ENCODE assay signal across 8 cellular contexts in the genomic region with DNA sequence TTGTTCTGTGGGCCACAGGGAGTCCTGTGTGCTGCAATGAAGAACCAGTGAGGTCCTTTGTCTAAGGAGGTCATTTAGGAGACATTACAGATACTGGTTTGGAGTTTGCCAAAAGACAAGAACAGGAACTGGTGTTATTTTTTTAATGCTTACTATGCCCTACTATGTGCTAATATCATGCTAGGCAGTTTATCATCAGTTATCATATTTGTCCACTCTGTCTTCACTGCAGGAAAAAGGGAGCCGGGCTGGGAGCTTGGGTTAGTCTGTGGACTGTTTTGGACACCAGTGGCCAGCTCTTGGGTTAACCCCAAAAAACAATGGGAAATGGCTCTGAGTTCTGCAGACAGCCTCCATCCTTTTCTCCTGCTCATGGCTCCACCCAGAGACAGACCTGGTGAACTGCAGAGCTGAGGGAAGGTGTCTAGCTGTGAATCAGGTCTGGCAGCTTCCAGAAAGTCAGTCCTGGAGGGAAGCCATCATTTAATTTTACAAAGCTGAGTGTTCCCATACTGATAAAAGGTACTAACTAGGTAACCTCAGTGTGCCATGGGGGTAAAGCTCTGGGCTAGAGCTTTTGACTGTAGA.
A peak's percentile ranks its signal among the peaks of the same experiment; 100 is the strongest.
DNase-seq lines count a peak whose midpoint lies in the region; ATAC-seq and TF ChIP-seq lines count a peak whose summit lies in the region.

No MANE protein-coding gene starts in this region.

- peaks cover 28% of the 10 kb centered on the region for H3K4me1 Mint-ChIP-seq in T-helper 2 cell treated with Interferon-gamma antibody and Interleukin-4, amounts not matched to agents 5 μg/mL and 100 μg/mL, for 36 hours (ENCODE audit: low read depth)
- H3K4me1 Mint-ChIP-seq in glutamatergic neuron (ENCODE audit: low read depth, unreplicated experiment) = no peaks in the 10 kb centered on the region
- H3K4me1 Mint-ChIP-seq in stimulated activated naive B cell treated with anti-CD40 and anti-IgM and Interleukin-4, amounts not matched to agents 10 μg/mL and 1 μg/mL and 100 μg/mL, for 72 hours = peaks cover 34 to 56% of the 10 kb centered on the region in 2 donors

- H3K4me3 Mint-ChIP-seq in T-helper 2 cell treated with Interferon-gamma antibody and Interleukin-4, amounts not matched to agents 5 μg/mL and 100 μg/mL, for 36 hours = peak overlapping the region; percentile 58
- H3K4me3 Mint-ChIP-seq in glutamatergic neuron (ENCODE audit: unreplicated experiment) = no peak overlapping the region
- no peak overlapping the region for H3K4me3 Mint-ChIP-seq in stimulated activated naive B cell treated with anti-CD40 and anti-IgM and Interleukin-4, amounts not matched to agents 10 μg/mL and 1 μg/mL and 100 μg/mL, for 72 hours

- H3K27ac Mint-ChIP-seq in T-helper 2 cell treated with Interferon-gamma antibody and Interleukin-4, amounts not matched to agents 5 μg/mL and 100 μg/mL, for 36 hours = no peak overlapping the region
- H3K27ac Mint-ChIP-seq in glutamatergic neuron (ENCODE audit: unreplicated experiment) = no peak overlapping the region
- H3K27ac Mint-ChIP-seq in stimulated activated naive B cell treated with anti-CD40 and anti-IgM and Interleukin-4, amounts not matched to agents 10 μg/mL and 1 μg/mL and 100 μg/mL, for 72 hours = peak overlapping the region; percentile 73

- peak; percentile 2 for DNase-seq in NCI-H146 (lab: John Stamatoyannopoulos, UW)
- DNase-seq in NCI-H146 treated with DMSO at 0.1 percent for 48 hours (lab: John Stamatoyannopoulos, UW; ENCODE audit: unreplicated experiment) = no peak
- no peak for DNase-seq in T-helper 2 cell treated with Interferon-gamma antibody and Interleukin-4, amounts not matched to agents 5 μg/mL and 100 μg/mL, for 36 hours (ENCODE audit: low spot score)
- DNase-seq in glutamatergic neuron = peak; percentile 48
- no peak for DNase-seq in stimulated activated naive B cell treated with anti-CD40 and anti-IgM and Interleukin-4, amounts not matched to agents 10 μg/mL and 1 μg/mL and 100 μg/mL, for 72 hours
- DNase-seq in NOMO-1 (lab: John Stamatoyannopoulos, UW; ENCODE audit: unreplicated experiment in 2 of 2) = no peak
- no peak for DNase-seq in putamen (ENCODE audit: low spot score)

- no peaks in the 10 kb centered on the region for H3K9me3 Mint-ChIP-seq in T-helper 2 cell treated with Interferon-gamma antibody and Interleukin-4, amounts not matched to agents 5 μg/mL and 100 μg/mL, for 36 hours
- H3K9me3 Mint-ChIP-seq in glutamatergic neuron (ENCODE audit: unreplicated experiment) = peaks cover 2% of the 10 kb centered on the region
- H3K9me3 Mint-ChIP-seq in stimulated activated naive B cell treated with anti-CD40 and anti-IgM and Interleukin-4, amounts not matched to agents 10 μg/mL and 1 μg/mL and 100 μg/mL, for 72 hours = no peaks in the 10 kb centered on the region

- H3K36me3 Mint-ChIP-seq in T-helper 2 cell treated with Interferon-gamma antibody and Interleukin-4, amounts not matched to agents 5 μg/mL and 100 μg/mL, for 36 hours (ENCODE audit: low read depth) = peaks cover 63% of the 10 kb centered on the region
- H3K36me3 Mint-ChIP-seq in glutamatergic neuron (ENCODE audit: unreplicated experiment) = peaks cover 6% of the 10 kb centered on the region
- H3K36me3 Mint-ChIP-seq in stimulated activated naive B cell treated with anti-CD40 and anti-IgM and Interleukin-4, amounts not matched to agents 10 μg/mL and 1 μg/mL and 100 μg/mL, for 72 hours = peaks cover 62 to 81% of the 10 kb centered on the region in 2 donors

- ATAC-seq in HG02798 (IDR thresholded peaks at IDR 0.05; ENCODE audit: poor library complexity, unreplicated experiment) = peak; percentile 26
- peak in 1 of 2 donors; percentile 22 for ATAC-seq in stimulated activated naive B cell treated with anti-CD40 and anti-IgM and Interleukin-4, amounts not matched to agents 10 μg/mL and 1 μg/mL and 100 μg/mL, for 72 hours (replicated peaks)

- no peak for TF ChIP-seq CTCF in glutamatergic neuron (IDR thresholded peaks at IDR 0.05; ENCODE audit: partially characterized antibody, unreplicated experiment)

- peaks cover 2% of the 10 kb centered on the region for H3K27me3 Mint-ChIP-seq in T-helper 2 cell treated with Interferon-gamma antibody and Interleukin-4, amounts not matched to agents 5 μg/mL and 100 μg/mL, for 36 hours (ENCODE audit: low read depth)
- H3K27me3 Mint-ChIP-seq in glutamatergic neuron (ENCODE audit: unreplicated experiment) = no peaks in the 10 kb centered on the region
- no peaks in the 10 kb centered on the region for H3K27me3 Mint-ChIP-seq in stimulated activated naive B cell treated with anti-CD40 and anti-IgM and Interleukin-4, amounts not matched to agents 10 μg/mL and 1 μg/mL and 100 μg/mL, for 72 hours

Comparison
In these comparisons a context has a peak if more than half of its experiments do, and no peak if none do; other contexts are left out.
1. DNase-seq: peak in NCI-H146 (single experiment) and glutamatergic neuron (single experiment); none in NCI-H146 treated with DMSO at 0.1 percent for 48 hours (single experiment), T-helper 2 cell treated with Interferon-gamma antibody and Interleukin-4, amounts not matched to agents 5 μg/mL and 100 μg/mL, for 36 hours (single experiment), stimulated activated naive B cell treated with anti-CD40 and anti-IgM and Interleukin-4, amounts not matched to agents 10 μg/mL and 1 μg/mL and 100 μg/mL, for 72 hours (single experiment), NOMO-1 (0 of 2) and putamen (single experiment).